In genomic region chr2:157440404-157441071, GRCh38 we compare ENCODE assay signal across 9 cellular contexts. TPM values are rescaled to one million over a fixed set of nuclear protein-coding genes. Genes with fewer than 3 reads are reported as not detected.
DNase-seq lines count a peak whose midpoint lies in the region; ATAC-seq and TF ChIP-seq lines count a peak whose summit lies in the region.
"Had no signal": no experiment of that assay in that cellular context is flagged by ENCODE, and none has a peak within 500 bp of the region (broad histone marks: within the 10 kb centered on the region; RNA-seq: fewer than 3 reads in every experiment).

No MANE protein-coding gene starts in this region.

- H3K4me1 Mint-ChIP-seq in activated naive CD4-positive, alpha-beta T cell treated with anti-CD3 and anti-CD28 coated beads, Interleukin-2, amount 50 U/mL, for 24 hours: peaks cover 27% of the 10 kb centered on the region

- peak overlapping the region; percentile 45 to 53 (median 49) for H3K4me3 ChIP-seq in Peyer's patch
- peak overlapping the region; percentile 8 to 57 (median 28) for H3K4me3 ChIP-seq in esophagus squamous epithelium
- H3K4me3 ChIP-seq in thymus (ENCODE audit: low read length): peak overlapping the region; percentile 74
- H3K4me3 ChIP-seq in aorta (ENCODE audit: low read length in 2 of 2): no peak overlapping the region

- intact Hi-C loops in esophagus squamous epithelium (cut with DNase I) (no loop called here), aorta (cut with DNase I) (no loop called here)

- H3K27me3 ChIP-seq in Peyer's patch (no peaks in the 10 kb centered on the region), esophagus squamous epithelium (no peaks in the 10 kb centered on the region), thymus (ENCODE audit: control insufficient read depth, insufficient read depth) (no peaks in the 10 kb centered on the region), aorta (ENCODE audit: control insufficient read depth in 1 of 2, insufficient read depth in 2 of 2, low read length in 1 of 2) (no peaks in the 10 kb centered on the region)
- H3K27me3 ChIP-seq: sigmoid colon had no signal

- H3K4me1 ChIP-seq in Peyer's patch (peaks cover 0 to 6% (median 0%) of the 10 kb centered on the region in 4 donors), esophagus squamous epithelium (no peaks in the 10 kb centered on the region), thymus (ENCODE audit: control insufficient read depth, insufficient read depth, low read length) (peaks cover 13% of the 10 kb centered on the region), aorta (ENCODE audit: control insufficient read depth in 1 of 2, insufficient read depth in 2 of 2, low read length in 2 of 2) (peaks cover 0 to 4% of the 10 kb centered on the region in 2 donors)
- H3K4me1 ChIP-seq: sigmoid colon had no signal

- no peaks in the 10 kb centered on the region for H3K27me3 Mint-ChIP-seq in activated naive CD4-positive, alpha-beta T cell treated with anti-CD3 and anti-CD28 coated beads, Interleukin-2, amount 50 U/mL, for 24 hours

- no peaks in the 10 kb centered on the region for H3K9me3 ChIP-seq in Peyer's patch
- no peaks in the 10 kb centered on the region for H3K9me3 ChIP-seq in esophagus squamous epithelium
- no peaks in the 10 kb centered on the region for H3K9me3 ChIP-seq in thymus (ENCODE audit: control insufficient read depth)
- no peaks in the 10 kb centered on the region for H3K9me3 ChIP-seq in aorta (ENCODE audit: control insufficient read depth, low read length)
- H3K9me3 ChIP-seq: sigmoid colon had no signal

- peak overlapping the region; percentile 99 for H3K27ac Mint-ChIP-seq in activated naive CD4-positive, alpha-beta T cell treated with anti-CD3 and anti-CD28 coated beads, Interleukin-2, amount 50 U/mL, for 24 hours

- H3K36me3 ChIP-seq in Peyer's patch (no peaks in the 10 kb centered on the region), esophagus squamous epithelium (no peaks in the 10 kb centered on the region), thymus (ENCODE audit: control insufficient read depth, insufficient read depth) (no peaks in the 10 kb centered on the region), aorta (ENCODE audit: control insufficient read depth in 1 of 2, insufficient read depth in 2 of 2, low read length in 1 of 2) (no peaks in the 10 kb centered on the region)
- H3K36me3 ChIP-seq: sigmoid colon had no signal

- ATAC-seq in aorta (ENCODE audit: low FRiP score): no peak
- no peak for ATAC-seq in GM18868 (IDR thresholded peaks at IDR 0.05; ENCODE audit: unreplicated experiment)

- peak overlapping the region; percentile 94 for H3K4me3 Mint-ChIP-seq in activated naive CD4-positive, alpha-beta T cell treated with anti-CD3 and anti-CD28 coated beads, Interleukin-2, amount 50 U/mL, for 24 hours

- TF ChIP-seq CTCF in Peyer's patch (IDR thresholded peaks at IDR 0.05): no peak
- TF ChIP-seq CTCF in esophagus squamous epithelium (IDR thresholded peaks at IDR 0.05): no peak

- H3K9me3 Mint-ChIP-seq in activated naive CD4-positive, alpha-beta T cell treated with anti-CD3 and anti-CD28 coated beads, Interleukin-2, amount 50 U/mL, for 24 hours: no peaks in the 10 kb centered on the region

- H3K27ac ChIP-seq in Peyer's patch (peak overlapping the region; percentile 73 to 88 (median 84)), esophagus squamous epithelium (peak overlapping the region; percentile 22 to 78 (median 68)), thymus (ENCODE audit: low read depth) (peak overlapping the region; percentile 68), aorta (ENCODE audit: low read depth in 1 of 2, low read length in 2 of 2) (no peak overlapping the region)

- DNase-seq in activated naive CD4-positive, alpha-beta T cell treated with anti-CD3 and anti-CD28 coated beads, Interleukin-2, amount 50 U/mL, for 16 hours: no peak
- DNase-seq in Peyer's patch: peak in 1 of 3 donors; percentile 52
- no peak for DNase-seq in esophagus squamous epithelium (lab: John Stamatoyannopoulos, UW)
- no peak for DNase-seq in aorta
- no peak for DNase-seq in NCI-H748 treated with DMSO at 0.1 percent for 48 hours (lab: John Stamatoyannopoulos, UW)
- DNase-seq: sigmoid colon had no signal

- WGBS in esophagus squamous epithelium, 2 donors: 58 to 64% methylated on average over 5 of the region's 5 CpGs
- WGBS in thymus: 79% methylated on average over 5 of the region's 5 CpGs
- WGBS in aorta, 2 donors: 74 to 80% methylated on average over 5 of the region's 5 CpGs

- peaks cover 51% of the 10 kb centered on the region for H3K36me3 Mint-ChIP-seq in activated naive CD4-positive, alpha-beta T cell treated with anti-CD3 and anti-CD28 coated beads, Interleukin-2, amount 50 U/mL, for 24 hours

- no peak for TF ChIP-seq POLR2A in Peyer's patch (IDR thresholded peaks at IDR 0.05)
- TF ChIP-seq POLR2A in esophagus squamous epithelium (IDR thresholded peaks at IDR 0.05): no peak

RNA-seq across cellular contexts. Expression of gene CYTIP, which starts 3.4 kb away (rescaled TPM):
- 100 to 1,000 TPM in 1 of 4 donors, 10 to 100 TPM in 3; 11.8 to 182 (median 21.0) TPM for total RNA-seq in Peyer's patch
- total RNA-seq in esophagus squamous epithelium: 10 to 100 TPM in 1 of 4 donors, 1 to 10 TPM in 3; 3.2 to 12.4 (median 3.6) TPM
- 86.5 TPM for polyA plus RNA-seq in thymus
- total RNA-seq in aorta: 10 to 100 TPM in 1 of 2 donors, 1 to 10 TPM in 1; 10.0 to 21.1 TPM
- 1 to 10 TPM in 1 of 2 donors, under 1 TPM in 1; 1.00 to 5.0 TPM for polyA plus RNA-seq in aorta

Comparison
In these comparisons a context has a peak if more than half of its experiments do, and no peak if none do; other contexts are left out.
1. H3K27ac ChIP-seq: peak in Peyer's patch (4 of 4), esophagus squamous epithelium (4 of 4) and thymus (single experiment); none in aorta (0 of 2).
2. H3K4me3 ChIP-seq: peak in Peyer's patch (4 of 4), esophagus squamous epithelium (4 of 4) and thymus (single experiment); none in aorta (0 of 2).